8 cellular contexts compared by ENCODE assay signal in genomic region chr9:115593587-115594091, GRCh38.
DNase-seq lines count a peak whose midpoint lies in the region; ATAC-seq and TF ChIP-seq lines count a peak whose summit lies in the region.

No MANE protein-coding gene starts in this region.

- in situ Hi-C loops in astrocyte of the spinal cord (cut with HindIII; ENCODE audit: low sequenced_read_pairs), result loop anchor here (10.0 kb wide), 1 partner anchor 571 kb away; no protein-coding TSS in a partner anchor

- CTCF ChIA-PET in BJ (lab: Yijun Ruan, JAX), result interaction anchor here (0.6 to 7.2 kb wide), 60 partner anchors 8 to 1267 kb away, joined by 3 to 91 read pairs (median 4); partner anchors contain the start of gene PAPPA

- H3K27me3 ChIP-seq in BJ (ENCODE audit: control insufficient read depth, insufficient read depth, low read length), result no peaks in the 10 kb centered on the region

- H3K36me3 ChIP-seq in BJ (ENCODE audit: control insufficient read depth, insufficient read depth, low read length), result no peaks in the 10 kb centered on the region

- H3K4me3 ChIP-seq in BJ (ENCODE audit: low read depth, low read length) (no peak overlapping the region), astrocyte of the spinal cord (ENCODE audit: low read depth, low read length) (no peak overlapping the region)

- TF ChIP-seq CTCF in BJ (IDR thresholded peaks at IDR 0.05; ENCODE audit: insufficient read depth, low read depth, low read length) (peak; percentile 65), astrocyte of the spinal cord (IDR thresholded peaks at IDR 0.05; ENCODE audit: low read depth, low read length) (peak; percentile 78)

- DNase-seq in BJ (ENCODE audit: low read depth), result no peak
- peak; percentile 45 for DNase-seq in NCI-H1694 treated with DMSO at 0.1 percent for 48 hours (lab: John Stamatoyannopoulos, UW)
- peak; percentile 70 for DNase-seq in astrocyte of the spinal cord (ENCODE audit: low read depth, low spot score)
- peak; percentile 65 for DNase-seq in kidney tubule cell (ENCODE audit: low spot score)
- no peak for DNase-seq in stimulated activated CD4-positive, alpha-beta T cell treated with anti-CD3 and anti-CD28 coated beads, Interleukin-12 subunit alpha, Interleukin-12 subunit beta, amount 100 ng/mL, for 4 hours
- no peak for DNase-seq in NCI-H187 (lab: John Stamatoyannopoulos, UW)
- no peak for DNase-seq in HuH-7.5 (ENCODE audit: low spot score)

- ATAC-seq in GM19438 (IDR thresholded peaks at IDR 0.05; ENCODE audit: low read depth, unreplicated experiment), result peak; percentile 58

- POLR2A ChIA-PET in BJ (lab: Charles Lee), result no interaction called here

Comparison
In these comparisons a context has a peak if more than half of its experiments do, and no peak if none do; other contexts are left out.
1. DNase-seq: peak in NCI-H1694 treated with DMSO at 0.1 percent for 48 hours (single experiment), astrocyte of the spinal cord (single experiment) and kidney tubule cell (single experiment); none in BJ (single experiment), stimulated activated CD4-positive, alpha-beta T cell treated with anti-CD3 and anti-CD28 coated beads, Interleukin-12 subunit alpha, Interleukin-12 subunit beta, amount 100 ng/mL, for 4 hours (single experiment), NCI-H187 (0 of 2) and HuH-7.5 (single experiment).